Comparison of ENCODE assay signal across 9 cellular contexts in genomic region chr1:8571200-8571984, GRCh38.
A peak's percentile ranks its signal among the peaks of the same experiment; 100 is the strongest.
DNase-seq lines count a peak whose midpoint lies in the region; ATAC-seq and TF ChIP-seq lines count a peak whose summit lies in the region.
"Had no signal": no experiment of that assay in that cellular context is flagged by ENCODE, and none has a peak within 500 bp of the region (broad histone marks: within the 10 kb centered on the region; RNA-seq: fewer than 3 reads in every experiment).

No MANE protein-coding gene starts in this region.

- TF ChIP-seq CTCF in OCI-LY7 (conservative IDR thresholded peaks at IDR 0.05; ENCODE audit: low read length) (peak; percentile 97), fibroblast of mammary gland (conservative IDR thresholded peaks at IDR 0.05; ENCODE audit: control insufficient read depth, insufficient read depth, low read depth, low read length) (peak; percentile 64), psoas muscle (IDR thresholded peaks at IDR 0.05) (peak; percentile 25)

- no TSS peak for BruUV-seq in OCI-LY7 (replicated peaks; lab: Mats Ljungman, UMichigan)

- H3K27me3 Mint-ChIP-seq in activated T-helper 1 cell treated with anti-CD3 and anti-CD28 coated beads, Interleukin-12 subunit alpha, Interleukin-12 subunit beta, Interleukin-2, Interleukin-4 antibody, amounts not matched to agents 30 ng/mL and 10 ng/mL and 1 ng/mL, durations not matched to agents 14 hours and 24 hours and 36 hours (ENCODE audit: insufficient read depth), result no peaks in the 10 kb centered on the region

- H3K27ac ChIP-seq in OCI-LY7 (ENCODE audit: low read depth, low read length, poor library complexity, severe bottlenecking), result peak overlapping the region; percentile 14
- H3K27ac ChIP-seq in psoas muscle, result peak overlapping the region; percentile 23

- no peaks in the 10 kb centered on the region for H3K36me3 Mint-ChIP-seq in activated T-helper 1 cell treated with anti-CD3 and anti-CD28 coated beads, Interleukin-12 subunit alpha, Interleukin-12 subunit beta, Interleukin-2, Interleukin-4 antibody, amounts not matched to agents 30 ng/mL and 10 ng/mL and 1 ng/mL, durations not matched to agents 14 hours and 24 hours and 36 hours (ENCODE audit: low read depth)

- H3K79me2 ChIP-seq in OCI-LY7 (ENCODE audit: insufficient read depth, low read depth, low read length), result peaks cover 11% of the 10 kb centered on the region; the same call in 1 of the 2 replicates

- H3K4me3 ChIP-seq in OCI-LY7 (ENCODE audit: low read depth, low read length, poor library complexity, severe bottlenecking) (no peak overlapping the region), fibroblast of mammary gland (ENCODE audit: control insufficient read depth, low read depth, low read length) (no peak overlapping the region), psoas muscle (no peak overlapping the region)

- peak overlapping the region; percentile 55 for H3K4me2 ChIP-seq in OCI-LY7 (ENCODE audit: low read length)

- peak; percentile 42 for DNase-seq in EH (ENCODE audit: low read depth)
- DNase-seq in OCI-LY7 (ENCODE audit: low spot score), result peak; percentile 64
- peak; percentile 75 for DNase-seq in fibroblast of mammary gland (ENCODE audit: low read depth)
- DNase-seq in psoas muscle, result no peak
- no peak for DNase-seq in NOMO-1 treated with DMSO at 0.1 percent for 48 hours (lab: John Stamatoyannopoulos, UW; ENCODE audit: unreplicated experiment)
- no peak for DNase-seq in activated T-helper 1 cell treated with anti-CD3 and anti-CD28 coated beads, Interleukin-12 subunit alpha, Interleukin-12 subunit beta, Interleukin-2, Interleukin-4 antibody, amounts not matched to agents 30 ng/mL and 10 ng/mL and 1 ng/mL, durations not matched to agents 14 hours and 24 hours and 36 hours (ENCODE audit: low spot score)
- no peak for DNase-seq in RPMI8226

- H3K4me1 Mint-ChIP-seq in activated T-helper 1 cell treated with anti-CD3 and anti-CD28 coated beads, Interleukin-12 subunit alpha, Interleukin-12 subunit beta, Interleukin-2, Interleukin-4 antibody, amounts not matched to agents 30 ng/mL and 10 ng/mL and 1 ng/mL, durations not matched to agents 14 hours and 24 hours and 36 hours (ENCODE audit: low read depth), result peaks cover 23% of the 10 kb centered on the region

- CTCF ChIA-PET in OCI-LY7 (lab: Charles Lee; ENCODE audit: unreplicated experiment), result interaction anchor here (1.1 kb wide), 1 partner anchor 16 kb away, joined by 3 read pairs; no protein-coding TSS in a partner anchor

- H3K36me3 ChIP-seq in OCI-LY7 (ENCODE audit: insufficient read depth, low read length) (no peaks in the 10 kb centered on the region), psoas muscle (ENCODE audit: insufficient read depth in 1 of 2, low read depth in 1 of 2) (no peaks in the 10 kb centered on the region)

- H4K20me1 ChIP-seq in OCI-LY7 (ENCODE audit: insufficient read depth, low read length), result no peaks in the 10 kb centered on the region

- H3K4me3 Mint-ChIP-seq in activated T-helper 1 cell treated with anti-CD3 and anti-CD28 coated beads, Interleukin-12 subunit alpha, Interleukin-12 subunit beta, Interleukin-2, Interleukin-4 antibody, amounts not matched to agents 30 ng/mL and 10 ng/mL and 1 ng/mL, durations not matched to agents 14 hours and 24 hours and 36 hours, result no peak overlapping the region
- H3K4me3 Mint-ChIP-seq: T-helper 1 cell treated with Interleukin-12 subunit alpha and Interleukin-12 subunit beta and Interleukin-4 antibody, amounts not matched to agents 30 μg/mL and 1 μg/mL, for 36 hours had no signal

- no peaks in the 10 kb centered on the region for H3K27me3 ChIP-seq in psoas muscle (ENCODE audit: insufficient read depth in 3 of 3, low read length in 2 of 3)

- H3K9me3 ChIP-seq in OCI-LY7 (ENCODE audit: low read length), result no peaks in the 10 kb centered on the region
- no peaks in the 10 kb centered on the region for H3K9me3 ChIP-seq in psoas muscle

- ATAC-seq in psoas muscle (peak in 1 of 4 donors; percentile 41), HG02588 (IDR thresholded peaks at IDR 0.05; ENCODE audit: unreplicated experiment) (no peak)

- peak overlapping the region; percentile 32 for H2AFZ ChIP-seq in OCI-LY7 (ENCODE audit: low read length)

- intact Hi-C loops in OCI-LY7 (cut with micrococcal nuclease; ENCODE audit: unreplicated experiment) (loop anchor here (5.0 kb wide), 1 partner anchor 104 kb away; no protein-coding TSS in a partner anchor), psoas muscle (cut with DNase I) (no loop called here)
- intact Hi-C loops in activated T-helper 1 cell treated with anti-CD3 and anti-CD28 coated beads, Interleukin-12 subunit alpha, Interleukin-12 subunit beta, Interleukin-2, Interleukin-4 antibody, amounts not matched to agents 30 ng/mL and 10 ng/mL and 1 ng/mL, durations not matched to agents 14 hours and 24 hours and 36 hours (cut with micrococcal nuclease), result no loop called here

- WGBS in psoas muscle, 3 donors, result 24 to 33% (median 30%) methylated on average over 5 of the region's 5 CpGs

- POLR2A ChIA-PET in OCI-LY7 (lab: Charles Lee), result interaction anchor here (0.7 to 3.4 kb wide), 8 partner anchors 7 to 273 kb away, joined by 3 to 11 read pairs (median 4); no protein-coding TSS in a partner anchor

- H3K9me3 Mint-ChIP-seq in activated T-helper 1 cell treated with anti-CD3 and anti-CD28 coated beads, Interleukin-12 subunit alpha, Interleukin-12 subunit beta, Interleukin-2, Interleukin-4 antibody, amounts not matched to agents 30 ng/mL and 10 ng/mL and 1 ng/mL, durations not matched to agents 14 hours and 24 hours and 36 hours, result no peaks in the 10 kb centered on the region
- H3K9me3 Mint-ChIP-seq: T-helper 1 cell treated with Interleukin-12 subunit alpha and Interleukin-12 subunit beta and Interleukin-4 antibody, amounts not matched to agents 30 μg/mL and 1 μg/mL, for 36 hours had no signal

- H3K27ac Mint-ChIP-seq in activated T-helper 1 cell treated with anti-CD3 and anti-CD28 coated beads, Interleukin-12 subunit alpha, Interleukin-12 subunit beta, Interleukin-2, Interleukin-4 antibody, amounts not matched to agents 30 ng/mL and 10 ng/mL and 1 ng/mL, durations not matched to agents 14 hours and 24 hours and 36 hours, result no peak overlapping the region
- H3K27ac Mint-ChIP-seq: T-helper 1 cell treated with Interleukin-12 subunit alpha and Interleukin-12 subunit beta and Interleukin-4 antibody, amounts not matched to agents 30 μg/mL and 1 μg/mL, for 36 hours had no signal

- H3K4me1 ChIP-seq in OCI-LY7 (ENCODE audit: insufficient read depth, low read length, poor library complexity, severe bottlenecking), result peaks cover 24% of the 10 kb centered on the region
- peaks cover 21% of the 10 kb centered on the region for H3K4me1 ChIP-seq in psoas muscle

- H3K9me2 ChIP-seq in OCI-LY7 (ENCODE audit: insufficient read depth, low read length), result no peaks in the 10 kb centered on the region

Comparison
In these comparisons a context has a peak if more than half of its experiments do, and no peak if none do; other contexts are left out.
1. DNase-seq: peak in EH (single experiment), OCI-LY7 (single experiment) and fibroblast of mammary gland (single experiment); none in psoas muscle (0 of 2), NOMO-1 treated with DMSO at 0.1 percent for 48 hours (single experiment), activated T-helper 1 cell treated with anti-CD3 and anti-CD28 coated beads, Interleukin-12 subunit alpha, Interleukin-12 subunit beta, Interleukin-2, Interleukin-4 antibody, amounts not matched to agents 30 ng/mL and 10 ng/mL and 1 ng/mL, durations not matched to agents 14 hours and 24 hours and 36 hours (single experiment) and RPMI8226 (single experiment).
2. CTCF ChIP-seq: peak in every context shown above with its lines; median percentile 97 in OCI-LY7; 64 in fibroblast of mammary gland; 25 in psoas muscle.